Comparison of ENCODE assay signal across 1 cellular context in genomic region chr9:122374885-122375420, GRCh38.
A peak's percentile ranks its signal among the peaks of the same experiment; 100 is the strongest.
TF ChIP-seq lines count a peak whose summit lies in the region.

No MANE protein-coding gene starts in this region.

TF ChIP-seq in HEK293, 187 proteins besides CTCF, POLR2A, EP300 and RAD21 (continued from another document):
- TF ChIP-seq ZNF398 (tag by site-specific recombination; IDR thresholded peaks at IDR 0.05), result 0 out of 2 replicates have a peak, but pooled peaks have one; percentile 33
